ENCODE assay signal across 12 cellular contexts in the genomic region with DNA sequence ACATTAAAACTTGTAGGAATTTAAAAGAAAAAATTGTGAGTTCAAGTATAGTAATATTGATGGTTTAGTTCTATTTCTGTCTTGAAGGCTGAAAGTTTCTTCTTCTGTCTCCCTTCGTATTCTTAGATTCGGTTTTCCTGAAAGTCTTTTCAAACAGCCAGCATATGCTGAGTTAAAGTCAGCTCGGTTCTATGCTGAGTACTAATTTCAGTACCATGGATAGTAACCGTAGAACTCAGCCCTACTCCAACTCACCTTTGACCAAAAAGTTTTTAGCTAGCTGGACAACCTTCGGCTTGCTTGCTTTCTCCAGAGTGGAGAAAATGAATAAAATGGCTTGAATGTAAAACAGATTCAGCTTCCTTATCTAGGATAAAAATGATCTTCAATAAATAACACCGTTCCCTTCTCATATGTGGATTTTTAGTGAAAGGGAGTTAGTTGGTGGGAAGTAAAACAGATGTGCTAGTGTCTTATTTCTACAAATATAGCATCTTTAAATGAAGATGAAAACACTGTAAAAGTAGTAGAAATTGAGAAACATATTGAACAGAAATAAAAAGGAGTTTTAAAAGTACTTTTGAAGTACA. TPM values are rescaled to one million over a fixed set of nuclear protein-coding genes. Genes with fewer than 3 reads are reported as not detected.
DNase-seq lines count a peak whose midpoint lies in the region; ATAC-seq and TF ChIP-seq lines count a peak whose summit lies in the region.
"Had no signal": no experiment of that assay in that cellular context is flagged by ENCODE, and none has a peak within 500 bp of the region (broad histone marks: within the 10 kb centered on the region; RNA-seq: fewer than 3 reads in every experiment).

No MANE protein-coding gene starts in this region.

- CTCF ChIA-PET in RWPE1 (lab: Yijun Ruan, JAX) = interaction anchor here (0.5 kb wide), 1 partner anchor 54 kb away, joined by 5 read pairs; no protein-coding TSS in a partner anchor

- no peak overlapping the region for H3K27ac Mint-ChIP-seq in HFFc6
- H3K27ac Mint-ChIP-seq: dendritic cell treated with granulocyte-macrophage colony-stimulating factor and Interleukin-4, amounts not matched to agents 40 ng/mL and 50 ng/mL, for 4 days; natural killer cell treated with Interleukin-12 subunit alpha and Interleukin-12 subunit beta and Interleukin-15 and Interleukin-18, amount 100 ng/mL, for 72 hours had no signal

- H3K36me3 Mint-ChIP-seq in HFFc6 (ENCODE audit: low read depth) = 0 out of 2 replicates have a peak, but pooled peaks cover 6% of the 10 kb centered on the region
- H3K36me3 Mint-ChIP-seq: natural killer cell treated with Interleukin-12 subunit alpha and Interleukin-12 subunit beta and Interleukin-15 and Interleukin-18, amount 100 ng/mL, for 72 hours had no signal

- peaks cover 10% of the 10 kb centered on the region for H3K9me3 Mint-ChIP-seq in HFFc6
- H3K9me3 Mint-ChIP-seq: dendritic cell treated with granulocyte-macrophage colony-stimulating factor and Interleukin-4, amounts not matched to agents 40 ng/mL and 50 ng/mL, for 4 days; natural killer cell treated with Interleukin-12 subunit alpha and Interleukin-12 subunit beta and Interleukin-15 and Interleukin-18, amount 100 ng/mL, for 72 hours had no signal

- 5% methylated on average over 5 to 6 of the region's 6 CpGs for WGBS in gastroesophageal sphincter (ENCODE audit: low coverage in 1 of 2), 2 donors

- H3K27me3 ChIP-seq in gastroesophageal sphincter = peaks cover 98% of the 10 kb centered on the region

- H3K36me3 ChIP-seq in gastroesophageal sphincter = no peaks in the 10 kb centered on the region

- H3K9me3 ChIP-seq in gastroesophageal sphincter = peaks cover 0 to 4% (median 0%) of the 10 kb centered on the region in 3 donors

- TF ChIP-seq EP300 in gastroesophageal sphincter (IDR thresholded peaks at IDR 0.05) = no peak

- H3K4me3 ChIP-seq in fibroblast of the aortic adventitia (ENCODE audit: low read depth, low read length) = no peak overlapping the region
- H3K4me3 ChIP-seq in gastroesophageal sphincter = no peak overlapping the region

- no peak overlapping the region for H3K4me3 Mint-ChIP-seq in HFFc6
- H3K4me3 Mint-ChIP-seq: dendritic cell treated with granulocyte-macrophage colony-stimulating factor and Interleukin-4, amounts not matched to agents 40 ng/mL and 50 ng/mL, for 4 days; natural killer cell treated with Interleukin-12 subunit alpha and Interleukin-12 subunit beta and Interleukin-15 and Interleukin-18, amount 100 ng/mL, for 72 hours had no signal

- H3K4me1 ChIP-seq in gastroesophageal sphincter = peaks cover 0 to 33% (median 7%) of the 10 kb centered on the region in 3 donors

- DNase-seq in ACHN = peak; percentile 43
- peak; percentile 13 for DNase-seq in HFFc6
- DNase-seq in RWPE1 (ENCODE audit: low spot score) = peak; percentile 34
- DNase-seq in fibroblast of the aortic adventitia (ENCODE audit: low read depth) = peak; percentile 40
- DNase-seq in UCSD-AML1 (lab: John Stamatoyannopoulos, UW; ENCODE audit: unreplicated experiment) = no peak
- DNase-seq: activated gamma-delta T cell treated with Interleukin-2 at 50 U/mL for 16 hours, MV-4-11 had no signal

- no peak for TF ChIP-seq CTCF in HFFc6 (IDR thresholded peaks at IDR 0.05)
- TF ChIP-seq CTCF in RWPE1 (conservative IDR thresholded peaks at IDR 0.05; ENCODE audit: low read depth) = no peak
- TF ChIP-seq CTCF in fibroblast of the aortic adventitia (IDR thresholded peaks at IDR 0.05; ENCODE audit: insufficient read depth, low read length) = no peak
- no peak for TF ChIP-seq CTCF in gastroesophageal sphincter (IDR thresholded peaks at IDR 0.05)

- H3K27ac ChIP-seq in RWPE1 (no peak overlapping the region), gastroesophageal sphincter (no peak overlapping the region)

- TF ChIP-seq POLR2A in gastroesophageal sphincter (IDR thresholded peaks at IDR 0.05) = no peak

- peaks cover 37% of the 10 kb centered on the region for H3K27me3 Mint-ChIP-seq in HFFc6 (ENCODE audit: insufficient read depth)

- H3K4me1 Mint-ChIP-seq in HFFc6 (ENCODE audit: low read depth) = peaks cover 10% of the 10 kb centered on the region

- POLR2A ChIA-PET in RWPE1 (lab: Yijun Ruan, JAX; ENCODE audit: low non-redundant PET) = no interaction called here

- in situ Hi-C loops in ACHN (cut with HindIII; ENCODE audit: low pct_ligation_motif_present, low pct_unique_long_range_greater_than_20kb, low sequenced_read_pairs) = no loop called here

- ATAC-seq in HG03342 (IDR thresholded peaks at IDR 0.05; ENCODE audit: unreplicated experiment) = no peak
- no peak for ATAC-seq in gastroesophageal sphincter
- ATAC-seq in GM19328 (IDR thresholded peaks at IDR 0.05; ENCODE audit: unreplicated experiment) = no peak
- ATAC-seq: natural killer cell treated with Interleukin-12 subunit alpha and Interleukin-12 subunit beta and Interleukin-15 and Interleukin-18, amount 100 ng/mL, for 72 hours had no signal

RNA-seq across cellular contexts. Expression of a gene that starts 5.2 kb away (rescaled TPM):
- total RNA-seq in HFFc6 (2021; fragmentation: NEBNext Ultra II Directional; extraction: Animal tissue kit (Norgen Biotek cat#: 25700)) = not detected
- total RNA-seq in fibroblast of the aortic adventitia (ENCODE audit: low replicate concordance) (not detected in 2 replicates), gastroesophageal sphincter (not detected)
- total RNA-seq: natural killer cell treated with Interleukin-12 subunit alpha and Interleukin-12 subunit beta and Interleukin-15 and Interleukin-18, amount 100 ng/mL, for 72 hours had no signal
